ENCODE assay signal across 8 cellular contexts in the genomic region with DNA sequence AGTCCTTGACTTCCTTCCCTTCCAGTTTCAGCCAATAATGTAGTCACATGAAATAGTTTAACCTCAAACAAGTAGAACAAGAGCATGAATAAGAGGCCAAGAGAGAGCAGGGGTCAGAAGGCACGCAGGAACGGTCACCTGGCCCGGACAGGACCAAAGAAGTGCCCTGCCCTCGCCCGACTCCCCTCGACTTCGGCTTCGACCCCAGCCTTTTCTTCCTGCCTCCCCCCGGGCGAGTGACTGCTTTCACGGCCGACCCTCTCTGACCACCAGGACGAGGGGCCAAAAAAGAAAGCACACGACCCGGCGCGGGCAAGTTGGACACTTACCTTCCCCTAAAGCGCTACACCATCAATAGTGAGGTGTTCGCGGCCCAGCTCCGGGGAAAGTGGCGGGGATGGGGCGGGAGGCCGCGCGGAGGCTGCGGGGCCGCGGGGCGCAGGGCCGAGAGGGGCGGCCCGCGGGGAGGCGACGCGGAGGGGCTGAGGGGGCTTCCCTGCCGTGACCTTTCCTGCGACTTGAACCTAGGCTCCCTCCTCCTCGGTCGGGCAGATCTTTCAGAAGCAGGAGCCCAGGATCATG. TPM values are rescaled to one million over a fixed set of nuclear protein-coding genes. Genes with fewer than 3 reads are reported as not detected.
DNase-seq lines count a peak whose midpoint lies in the region; ATAC-seq, FAIRE-seq and TF ChIP-seq lines count a peak whose summit lies in the region.

No MANE protein-coding gene starts in this region.

- DNase-seq in NAMALWA (ENCODE audit: low spot score) (peak; percentile 55), glutamatergic neuron (peak; percentile 38), pancreas (peak; percentile 16 to 72 (median 42)), hepatic stellate cell (ENCODE audit: low spot score) (no peak), NCI-H2029 (lab: John Stamatoyannopoulos, UW) (no peak)
- peak; percentile 2 for DNase-seq in activated gamma-delta T cell treated with anti-CD3 and anti-CD28 coated beads, Interleukin-2, amount 50 U/mL, for 16 hours (ENCODE audit: low read depth)

- H3K27ac ChIP-seq in BLaER1 (peak overlapping the region; percentile 96), pancreas (peak overlapping the region; percentile 71 to 96 (median 90))

- peak overlapping the region; percentile 93 for H3K9ac ChIP-seq in BLaER1

- H3K36me3 ChIP-seq in BLaER1 (no peaks in the 10 kb centered on the region), pancreas (no peaks in the 10 kb centered on the region)

- peaks cover 52% of the 10 kb centered on the region for H3K4me1 ChIP-seq in BLaER1
- H3K4me1 ChIP-seq in pancreas = peaks cover 0 to 12% (median 11%) of the 10 kb centered on the region in 3 donors

- peak overlapping the region; percentile 100 for H3K27ac Mint-ChIP-seq in glutamatergic neuron (ENCODE audit: unreplicated experiment)

- intact Hi-C loops in pancreas (cut with DNase I) = no loop called here

- peaks cover 21% of the 10 kb centered on the region for H3K4me1 Mint-ChIP-seq in glutamatergic neuron (ENCODE audit: low read depth, unreplicated experiment)

- FAIRE-seq in pancreas (lab: Jason Lieb, UNC) = no peak

- WGBS in pancreas, 2 donors = 0 to 1% methylated on average over 41 of the region's 41 CpGs

- peak overlapping the region; percentile 92 for H3K4me2 ChIP-seq in BLaER1

- H3K9me3 ChIP-seq in BLaER1 (no peaks in the 10 kb centered on the region), pancreas (no peaks in the 10 kb centered on the region)

- no peak for TF ChIP-seq CTCF in glutamatergic neuron (IDR thresholded peaks at IDR 0.05; ENCODE audit: partially characterized antibody, unreplicated experiment)
- no peak for TF ChIP-seq CTCF in pancreas (IDR thresholded peaks at IDR 0.05)

- H3K9me3 Mint-ChIP-seq in glutamatergic neuron (ENCODE audit: unreplicated experiment) = peaks cover 21% of the 10 kb centered on the region

- peak overlapping the region; percentile 100 for H3K4me3 Mint-ChIP-seq in glutamatergic neuron (ENCODE audit: unreplicated experiment)

- peaks cover 20% of the 10 kb centered on the region for H3K27me3 Mint-ChIP-seq in glutamatergic neuron (ENCODE audit: unreplicated experiment)

- no peaks in the 10 kb centered on the region for H3K27me3 ChIP-seq in BLaER1
- no peaks in the 10 kb centered on the region for H3K27me3 ChIP-seq in pancreas

- no peaks in the 10 kb centered on the region for H3K36me3 Mint-ChIP-seq in glutamatergic neuron (ENCODE audit: unreplicated experiment)

- ATAC-seq in GM19397 (IDR thresholded peaks at IDR 0.05; ENCODE audit: unreplicated experiment) = peak; percentile 24
- ATAC-seq in pancreas = peak; percentile 18 to 43 (median 34)

- peak overlapping the region; percentile 82 for H3K4me3 ChIP-seq in BLaER1
- peak overlapping the region; percentile 52 to 80 (median 64) for H3K4me3 ChIP-seq in pancreas

- H4K20me1 ChIP-seq in BLaER1 = peaks cover 37% of the 10 kb centered on the region

RNA-seq across cellular contexts. Expression of gene RERE, which starts 0.5 kb away (rescaled TPM):
- total RNA-seq in glutamatergic neuron (ENCODE audit: unreplicated experiment) = 252 TPM
- total RNA-seq in pancreas = 10 to 100 TPM; 47.8 to 76.7 (median 53.4) TPM
- polyA plus RNA-seq in pancreas = 10 to 100 TPM; 27.0 to 40.6 TPM

Comparison
In these comparisons a context has a peak if more than half of its experiments do, and no peak if none do; other contexts are left out.
1. DNase-seq: peak in NAMALWA (single experiment), activated gamma-delta T cell treated with anti-CD3 and anti-CD28 coated beads, Interleukin-2, amount 50 U/mL, for 16 hours (single experiment), glutamatergic neuron (single experiment) and pancreas (6 of 6); none in hepatic stellate cell (single experiment) and NCI-H2029 (single experiment).